In genomic region chr4:120236873-120237272, GRCh38 we compare ENCODE assay signal across 24 cellular contexts.
"Had no signal": no experiment of that assay in that cellular context is flagged by ENCODE, and none has a peak within 500 bp of the region (broad histone marks: within the 10 kb centered on the region; RNA-seq: fewer than 3 reads in every experiment).

No MANE protein-coding gene starts in this region.

- ATAC-seq: effector memory CD8-positive, alpha-beta T cell; foreskin keratinocyte; gastroesophageal sphincter; heart left ventricle; left cardiac atrium; left lung; left ventricle myocardium superior; lower lobe of right lung; mucosa of descending colon had no signal

- H3K9me3 Mint-ChIP-seq: effector memory CD8-positive, alpha-beta T cell; endodermal cell had no signal

- H3K4me1 ChIP-seq: colonic mucosa, esophagus muscularis mucosa, foreskin keratinocyte, gastroesophageal sphincter, heart left ventricle, left lung, lower lobe of right lung had no signal

- H3K27me3 Mint-ChIP-seq: dendritic cell treated with granulocyte-macrophage colony-stimulating factor and Interleukin-4, amounts not matched to agents 40 ng/mL and 50 ng/mL, for 4 days; effector memory CD8-positive, alpha-beta T cell; naive B cell had no signal

- H3K36me3 ChIP-seq: colonic mucosa, esophagus muscularis mucosa, gastroesophageal sphincter, heart left ventricle, left lung, lower lobe of right lung had no signal

- H3K4me1 Mint-ChIP-seq: endodermal cell, immature natural killer cell, naive B cell had no signal

- FAIRE-seq: frontal cortex, islet of Langerhans, keratinocyte had no signal

- H3K27ac ChIP-seq: colonic mucosa, esophagus muscularis mucosa, foreskin keratinocyte, gastroesophageal sphincter, heart left ventricle, hepatocyte, left lung, lower lobe of right lung had no signal

- H3K27ac Mint-ChIP-seq: dendritic cell treated with granulocyte-macrophage colony-stimulating factor and Interleukin-4, amounts not matched to agents 40 ng/mL and 50 ng/mL, for 4 days; effector memory CD8-positive, alpha-beta T cell; endodermal cell; immature natural killer cell; mesothelial cell of epicardium; naive B cell had no signal

- H3K27me3 ChIP-seq: colonic mucosa, esophagus muscularis mucosa, foreskin keratinocyte, gastroesophageal sphincter, heart left ventricle, hepatocyte, left lung had no signal

- H2AFZ ChIP-seq: hepatocyte had no signal

- H3K4me2 ChIP-seq: hepatocyte had no signal

- DNase-seq: colonic mucosa; cortex of kidney; effector CD8-positive, alpha-beta T cell; effector memory CD8-positive, alpha-beta T cell; endodermal cell; foreskin keratinocyte; heart left ventricle; hypothalamus; immature natural killer cell; left cardiac atrium; left lung; left ventricle myocardium superior; lower lobe of right lung; mesenchymal stem cell; mucosa of descending colon; naive B cell had no signal

- H3K79me2 ChIP-seq: hepatocyte had no signal

- H3K4me3 ChIP-seq: colonic mucosa, esophagus muscularis mucosa, gastroesophageal sphincter, heart left ventricle, hepatocyte, left lung, lower lobe of right lung, mucosa of descending colon had no signal

- H3K36me3 Mint-ChIP-seq: immature natural killer cell, naive B cell had no signal

- H3K4me3 Mint-ChIP-seq: dendritic cell treated with granulocyte-macrophage colony-stimulating factor and Interleukin-4, amounts not matched to agents 40 ng/mL and 50 ng/mL, for 4 days; effector memory CD8-positive, alpha-beta T cell; endodermal cell; immature natural killer cell; mesothelial cell of epicardium; naive B cell had no signal

- H3K9me3 ChIP-seq: colonic mucosa, esophagus muscularis mucosa, gastroesophageal sphincter, heart left ventricle, left lung, lower lobe of right lung, mucosa of descending colon had no signal
